ENCODE assay signal across 1 cellular context in genomic region chr1:220878223-220879081, GRCh38.
TF ChIP-seq lines count a peak whose summit lies in the region.

No MANE protein-coding gene starts in this region.

TF ChIP-seq in K562, 482 proteins besides CTCF, POLR2A, EP300 and RAD21 (continued from another document):
- TF ChIP-seq E2F6 (IDR thresholded peaks at IDR 0.05; ENCODE audit: borderline replicate concordance in 1 of 2, extremely low read depth in 1 of 2, insufficient read depth in 1 of 2, insufficient read length in 1 of 2, low read depth in 1 of 2, low read length in 1 of 2, poor library complexity in 1 of 2, severe bottlenecking in 1 of 2): peak in 1 of 2 experiments; percentile 3
- no peak for TF ChIP-seq ZNF217 (CRISPR knock-in tag; IDR thresholded peaks at IDR 0.05)
- no peak for TF ChIP-seq CREBBP (IDR thresholded peaks at IDR 0.05; ENCODE audit: low read depth, low read length)
- no peak for TF ChIP-seq HEY1 (CRISPR knock-in tag; IDR thresholded peaks at IDR 0.05; ENCODE audit: borderline replicate concordance)
- TF ChIP-seq PCBP2 (IDR thresholded peaks at IDR 0.05; ENCODE audit: low read depth, low read length, poor library complexity, severe bottlenecking): no peak
- TF ChIP-seq ZNF124 (CRISPR knock-in tag; IDR thresholded peaks at IDR 0.05): no peak
- TF ChIP-seq BACH1 (tag; IDR thresholded peaks at IDR 0.05): no peak
- TF ChIP-seq CEBPZ (IDR thresholded peaks at IDR 0.05; ENCODE audit: borderline replicate concordance, low read depth, low read length): no peak
- TF ChIP-seq JUND (IDR thresholded peaks at IDR 0.05; ENCODE audit: borderline replicate concordance, low read depth, low read length): no peak
- no peak for TF ChIP-seq JUND (tag; IDR thresholded peaks at IDR 0.05; ENCODE audit: borderline replicate concordance, low read depth, low read length)
